In genomic region chr12:114414031-114414865, GRCh38 we compare ENCODE assay signal across 19 cellular contexts. TPM values are rescaled to one million over a fixed set of nuclear protein-coding genes. Genes with fewer than 3 reads are reported as not detected.
DNase-seq lines count a peak whose midpoint lies in the region; ATAC-seq and TF ChIP-seq lines count a peak whose summit lies in the region.
"Had no signal": no experiment of that assay in that cellular context is flagged by ENCODE, and none has a peak within 500 bp of the region (broad histone marks: within the 10 kb centered on the region; RNA-seq: fewer than 3 reads in every experiment).

No MANE protein-coding gene starts in this region.

- H3K27ac ChIP-seq in neuronal stem cell (replicated peaks; ENCODE audit: low read length) (no peak overlapping the region), adrenal gland (no peak overlapping the region)
- H3K27ac ChIP-seq: ascending aorta, BLaER1, ovary, testis had no signal

- TF ChIP-seq CTCF in HFF-Myc (IDR thresholded peaks at IDR 0.05; ENCODE audit: low read depth, low read length, missing control alignments) = no peak
- no peak for TF ChIP-seq CTCF in fibroblast of mammary gland (conservative IDR thresholded peaks at IDR 0.05; ENCODE audit: control insufficient read depth, insufficient read depth, low read depth, low read length)
- no peak for TF ChIP-seq CTCF in adrenal gland (IDR thresholded peaks at IDR 0.05)

- H3K27me3 ChIP-seq in neuronal stem cell (ENCODE audit: control insufficient read depth in 3 of 3, insufficient read depth in 3 of 3, low read depth in 1 of 3, low read length in 3 of 3) = peaks cover 43 to 91% (median 89%) of the 10 kb centered on the region in 3 experiments
- peaks cover 67% of the 10 kb centered on the region for H3K27me3 ChIP-seq in adrenal gland
- H3K27me3 ChIP-seq: ovary, testis had no signal

- H3K9me3 ChIP-seq in neuronal stem cell (replicated peaks in 1 of 2; ENCODE audit: control insufficient read depth in 2 of 2, insufficient read depth in 1 of 2, low read depth in 1 of 2, low read length in 2 of 2) (peaks cover 0 to 1% of the 10 kb centered on the region in 2 donors), adrenal gland (replicated peaks in 1 of 3) (no peaks in the 10 kb centered on the region)
- H3K9me3 ChIP-seq: ascending aorta, ovary, testis had no signal

- peaks cover 64% of the 10 kb centered on the region for H3K27me3 Mint-ChIP-seq in activated T-helper 2 cell treated with anti-CD3 and anti-CD28 coated beads, Interferon-gamma antibody, Interleukin-2, Interleukin-4, amounts not matched to agents 10 μg/mL and 5 μg/mL and 100 μg/mL, durations not matched to agents 14 hours and 24 hours and 36 hours (ENCODE audit: low read depth)

- H3K14ac ChIP-seq in neuronal stem cell (ENCODE audit: low read length) = no peak overlapping the region

- no peak overlapping the region for H4K91ac ChIP-seq in neuronal stem cell (ENCODE audit: low read depth, low read length, poor library complexity)

- H3K4ac ChIP-seq in neuronal stem cell (ENCODE audit: low read length) = no peak overlapping the region

- H3K27ac Mint-ChIP-seq in activated T-helper 2 cell treated with anti-CD3 and anti-CD28 coated beads, Interferon-gamma antibody, Interleukin-2, Interleukin-4, amounts not matched to agents 10 μg/mL and 5 μg/mL and 100 μg/mL, durations not matched to agents 14 hours and 24 hours and 36 hours = no peak overlapping the region

- H3K18ac ChIP-seq in neuronal stem cell (ENCODE audit: low read length) = peak overlapping the region; percentile 32

- H2BK12ac ChIP-seq in neuronal stem cell (ENCODE audit: low read length) = no peak overlapping the region

- H2AFZ ChIP-seq in neuronal stem cell (ENCODE audit: low read length) = peak overlapping the region; percentile 35

- H3K9ac ChIP-seq in neuronal stem cell (ENCODE audit: low read depth, low read length, poor library complexity) = no peak overlapping the region
- H3K9ac ChIP-seq: BLaER1 had no signal

- H3K36me3 ChIP-seq in neuronal stem cell (replicated peaks in 1 of 2; ENCODE audit: control insufficient read depth in 2 of 2, insufficient read depth in 2 of 2, low read length in 2 of 2) (no peaks in the 10 kb centered on the region), adrenal gland (replicated peaks in 1 of 2) (no peaks in the 10 kb centered on the region)
- H3K36me3 ChIP-seq: ascending aorta, BLaER1, ovary had no signal

- H3K79me1 ChIP-seq in neuronal stem cell (ENCODE audit: low read depth, low read length) = no peaks in the 10 kb centered on the region

- peak overlapping the region; percentile 88 for H3K4me3 ChIP-seq in HFF-Myc (replicated peaks; ENCODE audit: low read depth, low read length)
- peak overlapping the region; percentile 9 for H3K4me3 ChIP-seq in fibroblast of mammary gland (ENCODE audit: control insufficient read depth, low read depth, low read length)
- no peak overlapping the region for H3K4me3 ChIP-seq in neuronal stem cell (ENCODE audit: low read length in 2 of 2)
- no peak overlapping the region for H3K4me3 ChIP-seq in adrenal gland
- H3K4me3 ChIP-seq: ascending aorta, BLaER1, ovary had no signal

- H2BK15ac ChIP-seq in neuronal stem cell (ENCODE audit: low read length) = no peak overlapping the region

- H3K4me1 ChIP-seq in neuronal stem cell (ENCODE audit: control insufficient read depth in 2 of 2, insufficient read depth in 1 of 2, low read depth in 1 of 2, low read length in 2 of 2) = no peaks in the 10 kb centered on the region
- H3K4me1 ChIP-seq in adrenal gland (replicated peaks in 1 of 2) = no peaks in the 10 kb centered on the region
- H3K4me1 ChIP-seq: ascending aorta, BLaER1, testis had no signal

- H2BK120ac ChIP-seq in neuronal stem cell (ENCODE audit: low read depth, low read length) = no peak overlapping the region

- no CpG with 5 or more reads among the region's 48 CpGs for WGBS in neuronal stem cell (ENCODE audit: extremely low coverage in 2 of 2, insufficient read length in 2 of 2, insufficient replicate concordance in 1 of 2), 2 donors
- WGBS in adrenal gland, 4 donors = 2 to 9% (median 3%) methylated on average over 22 to 48 of the region's 48 CpGs

- intact Hi-C loops in activated T-helper 2 cell treated with anti-CD3 and anti-CD28 coated beads, Interferon-gamma antibody, Interleukin-2, Interleukin-4, amounts not matched to agents 10 μg/mL and 5 μg/mL and 100 μg/mL, durations not matched to agents 14 hours and 24 hours and 36 hours (cut with micrococcal nuclease) = no loop called here
- intact Hi-C loops in adrenal gland (cut with DNase I) = no loop called here

- DNase-seq in ELR (ENCODE audit: low read depth) (peak; percentile 47), HFF-Myc (ENCODE audit: extremely low read depth, low read depth) (no peak), fibroblast of mammary gland (ENCODE audit: low read depth) (no peak), neuronal stem cell (ENCODE audit: low spot score) (no peak), foreskin melanocyte (no peak), adrenal gland (no peak)
- DNase-seq in activated T-helper 2 cell treated with anti-CD3 and anti-CD28 coated beads, Interferon-gamma antibody, Interleukin-2, Interleukin-4, amounts not matched to agents 10 μg/mL and 5 μg/mL and 100 μg/mL, durations not matched to agents 14 hours and 24 hours and 36 hours (ENCODE audit: low spot score) = no peak
- DNase-seq: activated CD4-positive, alpha-beta T cell treated with anti-CD3 and anti-CD28 coated beads for 48 hours; activated naive CD4-positive, alpha-beta T cell; effector memory CD4-positive, alpha-beta T cell; NCI-H187; NCI-H345; ovary; testis had no signal

- no peaks in the 10 kb centered on the region for H3K36me3 Mint-ChIP-seq in activated T-helper 2 cell treated with anti-CD3 and anti-CD28 coated beads, Interferon-gamma antibody, Interleukin-2, Interleukin-4, amounts not matched to agents 10 μg/mL and 5 μg/mL and 100 μg/mL, durations not matched to agents 14 hours and 24 hours and 36 hours (ENCODE audit: low read depth)

- no peak overlapping the region for H4K8ac ChIP-seq in neuronal stem cell (ENCODE audit: low read depth, low read length)

- no peak for TF ChIP-seq POLR2A in adrenal gland (IDR thresholded peaks at IDR 0.05)

- H3K4me3 Mint-ChIP-seq in activated T-helper 2 cell treated with anti-CD3 and anti-CD28 coated beads, Interferon-gamma antibody, Interleukin-2, Interleukin-4, amounts not matched to agents 10 μg/mL and 5 μg/mL and 100 μg/mL, durations not matched to agents 14 hours and 24 hours and 36 hours (ENCODE audit: low read depth) = no peak overlapping the region

- H3K23ac ChIP-seq in neuronal stem cell (ENCODE audit: low read depth, low read length, poor library complexity) = no peak overlapping the region

- ATAC-seq in GM21360 (IDR thresholded peaks at IDR 0.05; ENCODE audit: unreplicated experiment) = no peak

- H3K4me1 Mint-ChIP-seq in activated T-helper 2 cell treated with anti-CD3 and anti-CD28 coated beads, Interferon-gamma antibody, Interleukin-2, Interleukin-4, amounts not matched to agents 10 μg/mL and 5 μg/mL and 100 μg/mL, durations not matched to agents 14 hours and 24 hours and 36 hours (ENCODE audit: low read depth) = no peaks in the 10 kb centered on the region

- no peaks in the 10 kb centered on the region for H3K9me3 Mint-ChIP-seq in activated T-helper 2 cell treated with anti-CD3 and anti-CD28 coated beads, Interferon-gamma antibody, Interleukin-2, Interleukin-4, amounts not matched to agents 10 μg/mL and 5 μg/mL and 100 μg/mL, durations not matched to agents 14 hours and 24 hours and 36 hours

- H3K4me2 ChIP-seq in neuronal stem cell (ENCODE audit: insufficient read depth, low read length, poor library complexity, severe bottlenecking) = no peak overlapping the region
- H3K4me2 ChIP-seq: BLaER1 had no signal

- H2AK5ac ChIP-seq in neuronal stem cell (ENCODE audit: low read depth, low read length) = no peak overlapping the region

- no peak overlapping the region for H2BK5ac ChIP-seq in neuronal stem cell (ENCODE audit: low read length)

RNA-seq across cellular contexts. Expression of gene TBX5, which starts 8.3 kb away (rescaled TPM):
- not detected for polyA plus RNA-seq in neuronal stem cell (2013, experiment 1 of 2)
- not detected for polyA plus RNA-seq in neuronal stem cell (2013, experiment 2 of 2)
- not detected in 2 replicates for total RNA-seq in activated T-helper 2 cell treated with anti-CD3 and anti-CD28 coated beads, Interferon-gamma antibody, Interleukin-2, Interleukin-4, amounts not matched to agents 10 μg/mL and 5 μg/mL and 100 μg/mL, durations not matched to agents 14 hours and 24 hours and 36 hours
- under 1 TPM in 2 of 8 donors, not detected in 6; 0.17 to 0.27 TPM for total RNA-seq in adrenal gland
- polyA plus RNA-seq in adrenal gland = under 1 TPM in 1 of 3 donors, not detected in 2; 0.07 TPM
- total RNA-seq: ascending aorta, chondrocyte, RPMI7951 had no signal

Comparison
In these comparisons a context has a peak if more than half of its experiments do, and no peak if none do; other contexts are left out.
1. H3K4me3 ChIP-seq: peak in HFF-Myc (single experiment) and fibroblast of mammary gland (single experiment); none in neuronal stem cell (0 of 2) and adrenal gland (0 of 4).